ENCODE assay signal across 8 cellular contexts in genomic region chr15:94230886-94231727, GRCh38. TPM values are rescaled to one million over a fixed set of nuclear protein-coding genes. Genes with fewer than 3 reads are reported as not detected.
A peak's percentile ranks its signal among the peaks of the same experiment; 100 is the strongest.
DNase-seq lines count a peak whose midpoint lies in the region; ATAC-seq and TF ChIP-seq lines count a peak whose summit lies in the region.

TSS of gene MCTP2 (plus strand) at chr15:94231561. CDS start at chr15:94298266, 66,705 bp downstream.

- peak; percentile 91 for DNase-seq in RKO (ENCODE audit: low spot score)
- DNase-seq in activated effector memory CD4-positive, alpha-beta T cell treated with Interleukin-2 at 50 U/mL for 16 hours: peak; percentile 77
- peak; percentile 93 for DNase-seq in Right ventricle myocardium inferior (ENCODE audit: missing footprints)
- DNase-seq in psoas muscle: peak; percentile 70 to 85
- peak; percentile 84 to 89 for DNase-seq in aorta

- peaks cover 0 to 13% (median 0%) of the 10 kb centered on the region in 11 experiments; a peak in 1 of 22 replicates for H4K20me1 ChIP-seq in BLaER1 treated with 17β-estradiol and CSF1 and Interleukin-3, amounts not matched to agents 10 nM and 100 nM

- no peaks in the 10 kb centered on the region for H3K9me3 ChIP-seq in BLaER1 treated with 17β-estradiol and CSF1 and Interleukin-3, amounts not matched to agents 10 nM and 100 nM (replicated peaks in 1 of 11)
- no peaks in the 10 kb centered on the region for H3K9me3 ChIP-seq in psoas muscle
- no peaks in the 10 kb centered on the region for H3K9me3 ChIP-seq in aorta (ENCODE audit: control insufficient read depth, low read length)

- H3K27me3 ChIP-seq in BLaER1 treated with 17β-estradiol and CSF1 and Interleukin-3, amounts not matched to agents 10 nM and 100 nM: peaks cover 0 to 97% (median 0%) of the 10 kb centered on the region in 11 experiments; a peak in 11 of 22 replicates
- H3K27me3 ChIP-seq in psoas muscle (ENCODE audit: insufficient read depth in 3 of 3, low read length in 2 of 3): peaks cover 3 to 29% (median 6%) of the 10 kb centered on the region in 3 donors
- H3K27me3 ChIP-seq in aorta (ENCODE audit: control insufficient read depth in 1 of 2, insufficient read depth in 2 of 2, low read length in 1 of 2): no peaks in the 10 kb centered on the region

- ATAC-seq in GM19438 (IDR thresholded peaks at IDR 0.05; ENCODE audit: low read depth, unreplicated experiment) (peak; percentile 53), HG03571 (IDR thresholded peaks at IDR 0.05; ENCODE audit: unreplicated experiment) (peak; percentile 70), Right ventricle myocardium inferior (peak; percentile 91), psoas muscle (peak; percentile 57 to 84 (median 76)), aorta (ENCODE audit: low FRiP score) (peak; percentile 86)

- H3K9ac ChIP-seq in BLaER1 treated with 17β-estradiol and CSF1 and Interleukin-3, amounts not matched to agents 10 nM and 100 nM: peak within 1 kb of the TSS in 10 of 11 experiments; percentile 44 to 83 (median 72); a peak in 20 of 22 replicates

- 1% methylated on average over 61 to 66 of the region's 66 CpGs for WGBS in psoas muscle, 3 donors
- 0 to 1% methylated on average over 65 to 66 of the region's 66 CpGs for WGBS in aorta, 2 donors

- no peaks in the 10 kb centered on the region for H3K36me3 ChIP-seq in BLaER1 treated with 17β-estradiol and CSF1 and Interleukin-3, amounts not matched to agents 10 nM and 100 nM
- H3K36me3 ChIP-seq in psoas muscle (ENCODE audit: insufficient read depth in 1 of 2, low read depth in 1 of 2): no peaks in the 10 kb centered on the region
- H3K36me3 ChIP-seq in aorta (ENCODE audit: control insufficient read depth in 1 of 2, insufficient read depth in 2 of 2, low read length in 1 of 2): no peaks in the 10 kb centered on the region

- peak within 1 kb of the TSS in 9 of 11 experiments; percentile 46 to 83 (median 68); a peak in 18 of 22 replicates for H3K27ac ChIP-seq in BLaER1 treated with 17β-estradiol and CSF1 and Interleukin-3, amounts not matched to agents 10 nM and 100 nM
- H3K27ac ChIP-seq in psoas muscle (no peak within 1 kb of the TSS), aorta (ENCODE audit: low read depth in 1 of 2, low read length in 2 of 2) (no peak within 1 kb of the TSS)

- H3K4me1 ChIP-seq in BLaER1 treated with 17β-estradiol and CSF1 and Interleukin-3, amounts not matched to agents 10 nM and 100 nM: peaks cover 41 to 70% (median 60%) of the 10 kb centered on the region in 10 experiments
- H3K4me1 ChIP-seq in psoas muscle: no peaks in the 10 kb centered on the region
- H3K4me1 ChIP-seq in aorta (ENCODE audit: control insufficient read depth in 1 of 2, insufficient read depth in 2 of 2, low read length in 2 of 2): no peaks in the 10 kb centered on the region

- H3K4me2 ChIP-seq in BLaER1 treated with 17β-estradiol and CSF1 and Interleukin-3, amounts not matched to agents 10 nM and 100 nM: peak within 1 kb of the TSS; percentile 86 to 99 (median 96)

- peak within 1 kb of the TSS; percentile 50 to 79 (median 70) for H3K4me3 ChIP-seq in BLaER1 treated with 17β-estradiol and CSF1 and Interleukin-3, amounts not matched to agents 10 nM and 100 nM
- H3K4me3 ChIP-seq in psoas muscle (peak within 1 kb of the TSS; percentile 61), aorta (ENCODE audit: low read length in 2 of 2) (peak within 1 kb of the TSS; percentile 40 to 72)

- TF ChIP-seq CTCF in psoas muscle (IDR thresholded peaks at IDR 0.05): no peak

- intact Hi-C loops in Right ventricle myocardium inferior (cut with DNase I): no loop called here
- intact Hi-C loops in psoas muscle (cut with DNase I): no loop called here
- intact Hi-C loops in aorta (cut with DNase I): no loop called here

RNA-seq across cellular contexts. Expression of gene MCTP2, which starts in this region (rescaled TPM):
- total RNA-seq in Right ventricle myocardium inferior: 1.2 TPM
- 1 to 10 TPM in 1 of 4 donors, under 1 TPM in 3; 0.32 to 1.1 (median 0.52) TPM for total RNA-seq in psoas muscle
- polyA plus RNA-seq in psoas muscle: under 1 TPM in 2 of 3 donors, not detected in 1; 0.01 to 0.06 TPM
- 1 to 10 TPM; 7.7 to 9.6 TPM for total RNA-seq in aorta
- under 1 TPM; 0.13 to 0.88 TPM for polyA plus RNA-seq in aorta

Comparison
In these comparisons a context has a peak if more than half of its experiments do, and no peak if none do; other contexts are left out.
1. H3K27ac ChIP-seq: peak in BLaER1 treated with 17β-estradiol and CSF1 and Interleukin-3, amounts not matched to agents 10 nM and 100 nM (9 of 11); none in psoas muscle (single experiment) and aorta (0 of 2).
2. Peak in every context shown above with its lines, with median percentiles within 50 percentile points of each other: H3K4me3 ChIP-seq, ATAC-seq and DNase-seq.